In the genomic region with DNA sequence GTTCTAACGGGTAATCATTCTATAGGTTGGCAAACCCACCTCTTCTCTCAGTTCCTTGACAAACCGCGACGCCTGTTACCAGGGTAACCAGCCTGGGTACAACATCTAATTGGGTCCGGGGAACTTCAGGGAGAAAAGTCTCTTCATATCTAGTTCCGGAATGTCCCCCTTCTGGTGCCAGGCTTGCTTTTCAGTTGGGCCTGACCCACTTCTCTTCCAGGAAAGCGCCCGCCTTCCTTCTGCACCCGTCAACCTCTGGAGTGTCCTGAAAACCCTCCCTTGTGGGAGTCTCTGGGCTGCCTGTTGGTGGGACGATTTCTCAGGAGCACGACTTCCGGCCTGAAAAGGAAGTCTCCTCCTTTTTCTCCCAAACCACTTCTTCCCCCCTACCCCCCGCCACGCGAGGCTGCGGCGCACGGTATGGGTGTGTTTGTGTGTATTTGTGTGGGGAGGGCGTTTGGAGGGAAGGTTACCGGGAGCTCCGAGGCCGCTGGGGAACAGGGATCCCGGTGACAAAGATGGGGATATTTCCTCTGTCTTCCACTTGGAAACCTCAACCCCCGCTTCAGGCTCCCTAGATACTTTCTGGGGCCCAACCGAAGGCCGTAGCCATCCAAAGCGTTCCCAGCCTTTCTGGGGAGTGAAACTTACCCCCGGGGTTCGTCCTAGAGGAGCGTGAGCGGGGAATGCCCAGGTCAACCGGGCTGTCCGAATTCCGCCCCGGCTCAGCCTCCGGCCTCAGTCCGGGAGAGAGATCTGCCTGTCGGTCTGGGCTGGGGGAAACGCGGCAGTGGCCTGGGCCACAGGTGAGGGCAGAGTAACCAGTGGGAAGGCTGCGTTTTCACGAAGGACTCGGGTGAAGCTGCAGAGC, we compare ENCODE assay signal across 1 cellular context.
TF ChIP-seq lines count a peak whose summit lies in the region.

A gene with protein sequence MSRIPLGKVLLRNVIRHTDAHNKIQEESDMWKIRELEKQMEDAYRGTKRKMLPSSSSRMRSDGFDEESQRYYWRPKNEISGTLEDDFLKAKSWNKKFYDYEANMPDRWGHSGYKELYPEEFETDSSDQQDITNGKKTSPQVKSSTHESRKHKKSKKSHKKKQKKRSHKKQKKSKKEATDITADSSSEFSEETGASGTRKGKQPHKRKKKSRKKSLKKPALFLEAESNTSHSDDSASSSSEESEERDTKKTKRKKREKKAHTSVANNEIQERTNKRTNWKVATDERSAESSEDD (plus strand): TSS at position 359 of the 871 bp plus-strand sequence. CDS start 1,276 bp downstream, outside the sequence.
A gene with protein sequence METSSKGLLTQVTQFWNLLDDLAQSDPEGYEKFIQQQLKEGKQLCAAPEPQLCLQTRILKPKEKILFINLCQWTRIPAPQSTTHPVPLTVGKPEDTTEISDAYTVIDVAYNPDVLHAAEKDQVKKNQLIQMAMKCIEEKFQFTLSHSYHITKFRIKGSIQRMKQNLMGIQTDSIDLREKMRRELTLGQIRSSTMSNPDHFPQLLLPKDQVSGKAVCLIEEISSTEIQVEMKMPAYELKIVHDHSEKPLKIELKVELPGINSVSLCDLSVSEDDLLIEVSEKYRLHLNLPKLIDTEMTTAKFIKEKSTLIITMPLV (minus strand): TSS at position 77 of the 871 bp plus-strand sequence. CDS start 843 bp downstream, outside the sequence.

TF ChIP-seq in HepG2, 621 proteins besides CTCF, POLR2A, EP300 and RAD21 (continued from another document and continues in another):
- TF ChIP-seq, protein P1, sequence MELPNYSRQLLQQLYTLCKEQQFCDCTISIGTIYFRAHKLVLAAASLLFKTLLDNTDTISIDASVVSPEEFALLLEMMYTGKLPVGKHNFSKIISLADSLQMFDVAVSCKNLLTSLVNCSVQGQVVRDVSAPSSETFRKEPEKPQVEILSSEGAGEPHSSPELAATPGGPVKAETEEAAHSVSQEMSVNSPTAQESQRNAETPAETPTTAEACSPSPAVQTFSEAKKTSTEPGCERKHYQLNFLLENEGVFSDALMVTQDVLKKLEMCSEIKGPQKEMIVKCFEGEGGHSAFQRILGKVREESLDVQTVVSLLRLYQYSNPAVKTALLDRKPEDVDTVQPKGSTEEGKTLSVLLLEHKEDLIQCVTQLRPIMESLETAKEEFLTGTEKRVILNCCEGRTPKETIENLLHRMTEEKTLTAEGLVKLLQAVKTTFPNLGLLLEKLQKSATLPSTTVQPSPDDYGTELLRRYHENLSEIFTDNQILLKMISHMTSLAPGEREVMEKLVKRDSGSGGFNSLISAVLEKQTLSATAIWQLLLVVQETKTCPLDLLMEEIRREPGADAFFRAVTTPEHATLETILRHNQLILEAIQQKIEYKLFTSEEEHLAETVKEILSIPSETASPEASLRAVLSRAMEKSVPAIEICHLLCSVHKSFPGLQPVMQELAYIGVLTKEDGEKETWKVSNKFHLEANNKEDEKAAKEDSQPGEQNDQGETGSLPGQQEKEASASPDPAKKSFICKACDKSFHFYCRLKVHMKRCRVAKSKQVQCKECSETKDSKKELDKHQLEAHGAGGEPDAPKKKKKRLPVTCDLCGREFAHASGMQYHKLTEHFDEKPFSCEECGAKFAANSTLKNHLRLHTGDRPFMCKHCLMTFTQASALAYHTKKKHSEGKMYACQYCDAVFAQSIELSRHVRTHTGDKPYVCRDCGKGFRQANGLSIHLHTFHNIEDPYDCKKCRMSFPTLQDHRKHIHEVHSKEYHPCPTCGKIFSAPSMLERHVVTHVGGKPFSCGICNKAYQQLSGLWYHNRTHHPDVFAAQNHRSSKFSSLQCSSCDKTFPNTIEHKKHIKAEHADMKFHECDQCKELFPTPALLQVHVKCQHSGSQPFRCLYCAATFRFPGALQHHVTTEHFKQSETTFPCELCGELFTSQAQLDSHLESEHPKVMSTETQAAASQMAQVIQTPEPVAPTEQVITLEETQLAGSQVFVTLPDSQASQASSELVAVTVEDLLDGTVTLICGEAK (IDR thresholded peaks at IDR 0.05) = peak; percentile 98
- TF ChIP-seq, protein P1 (CRISPR knock-in tag; IDR thresholded peaks at IDR 0.05) = peak; percentile 72
- TF ChIP-seq, protein P2, sequence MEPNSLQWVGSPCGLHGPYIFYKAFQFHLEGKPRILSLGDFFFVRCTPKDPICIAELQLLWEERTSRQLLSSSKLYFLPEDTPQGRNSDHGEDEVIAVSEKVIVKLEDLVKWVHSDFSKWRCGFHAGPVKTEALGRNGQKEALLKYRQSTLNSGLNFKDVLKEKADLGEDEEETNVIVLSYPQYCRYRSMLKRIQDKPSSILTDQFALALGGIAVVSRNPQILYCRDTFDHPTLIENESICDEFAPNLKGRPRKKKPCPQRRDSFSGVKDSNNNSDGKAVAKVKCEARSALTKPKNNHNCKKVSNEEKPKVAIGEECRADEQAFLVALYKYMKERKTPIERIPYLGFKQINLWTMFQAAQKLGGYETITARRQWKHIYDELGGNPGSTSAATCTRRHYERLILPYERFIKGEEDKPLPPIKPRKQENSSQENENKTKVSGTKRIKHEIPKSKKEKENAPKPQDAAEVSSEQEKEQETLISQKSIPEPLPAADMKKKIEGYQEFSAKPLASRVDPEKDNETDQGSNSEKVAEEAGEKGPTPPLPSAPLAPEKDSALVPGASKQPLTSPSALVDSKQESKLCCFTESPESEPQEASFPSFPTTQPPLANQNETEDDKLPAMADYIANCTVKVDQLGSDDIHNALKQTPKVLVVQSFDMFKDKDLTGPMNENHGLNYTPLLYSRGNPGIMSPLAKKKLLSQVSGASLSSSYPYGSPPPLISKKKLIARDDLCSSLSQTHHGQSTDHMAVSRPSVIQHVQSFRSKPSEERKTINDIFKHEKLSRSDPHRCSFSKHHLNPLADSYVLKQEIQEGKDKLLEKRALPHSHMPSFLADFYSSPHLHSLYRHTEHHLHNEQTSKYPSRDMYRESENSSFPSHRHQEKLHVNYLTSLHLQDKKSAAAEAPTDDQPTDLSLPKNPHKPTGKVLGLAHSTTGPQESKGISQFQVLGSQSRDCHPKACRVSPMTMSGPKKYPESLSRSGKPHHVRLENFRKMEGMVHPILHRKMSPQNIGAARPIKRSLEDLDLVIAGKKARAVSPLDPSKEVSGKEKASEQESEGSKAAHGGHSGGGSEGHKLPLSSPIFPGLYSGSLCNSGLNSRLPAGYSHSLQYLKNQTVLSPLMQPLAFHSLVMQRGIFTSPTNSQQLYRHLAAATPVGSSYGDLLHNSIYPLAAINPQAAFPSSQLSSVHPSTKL (CRISPR knock-in tag; IDR thresholded peaks at IDR 0.05) = peak; percentile 35; the same call in 1 of the 2 replicates
- TF ChIP-seq, protein P3, sequence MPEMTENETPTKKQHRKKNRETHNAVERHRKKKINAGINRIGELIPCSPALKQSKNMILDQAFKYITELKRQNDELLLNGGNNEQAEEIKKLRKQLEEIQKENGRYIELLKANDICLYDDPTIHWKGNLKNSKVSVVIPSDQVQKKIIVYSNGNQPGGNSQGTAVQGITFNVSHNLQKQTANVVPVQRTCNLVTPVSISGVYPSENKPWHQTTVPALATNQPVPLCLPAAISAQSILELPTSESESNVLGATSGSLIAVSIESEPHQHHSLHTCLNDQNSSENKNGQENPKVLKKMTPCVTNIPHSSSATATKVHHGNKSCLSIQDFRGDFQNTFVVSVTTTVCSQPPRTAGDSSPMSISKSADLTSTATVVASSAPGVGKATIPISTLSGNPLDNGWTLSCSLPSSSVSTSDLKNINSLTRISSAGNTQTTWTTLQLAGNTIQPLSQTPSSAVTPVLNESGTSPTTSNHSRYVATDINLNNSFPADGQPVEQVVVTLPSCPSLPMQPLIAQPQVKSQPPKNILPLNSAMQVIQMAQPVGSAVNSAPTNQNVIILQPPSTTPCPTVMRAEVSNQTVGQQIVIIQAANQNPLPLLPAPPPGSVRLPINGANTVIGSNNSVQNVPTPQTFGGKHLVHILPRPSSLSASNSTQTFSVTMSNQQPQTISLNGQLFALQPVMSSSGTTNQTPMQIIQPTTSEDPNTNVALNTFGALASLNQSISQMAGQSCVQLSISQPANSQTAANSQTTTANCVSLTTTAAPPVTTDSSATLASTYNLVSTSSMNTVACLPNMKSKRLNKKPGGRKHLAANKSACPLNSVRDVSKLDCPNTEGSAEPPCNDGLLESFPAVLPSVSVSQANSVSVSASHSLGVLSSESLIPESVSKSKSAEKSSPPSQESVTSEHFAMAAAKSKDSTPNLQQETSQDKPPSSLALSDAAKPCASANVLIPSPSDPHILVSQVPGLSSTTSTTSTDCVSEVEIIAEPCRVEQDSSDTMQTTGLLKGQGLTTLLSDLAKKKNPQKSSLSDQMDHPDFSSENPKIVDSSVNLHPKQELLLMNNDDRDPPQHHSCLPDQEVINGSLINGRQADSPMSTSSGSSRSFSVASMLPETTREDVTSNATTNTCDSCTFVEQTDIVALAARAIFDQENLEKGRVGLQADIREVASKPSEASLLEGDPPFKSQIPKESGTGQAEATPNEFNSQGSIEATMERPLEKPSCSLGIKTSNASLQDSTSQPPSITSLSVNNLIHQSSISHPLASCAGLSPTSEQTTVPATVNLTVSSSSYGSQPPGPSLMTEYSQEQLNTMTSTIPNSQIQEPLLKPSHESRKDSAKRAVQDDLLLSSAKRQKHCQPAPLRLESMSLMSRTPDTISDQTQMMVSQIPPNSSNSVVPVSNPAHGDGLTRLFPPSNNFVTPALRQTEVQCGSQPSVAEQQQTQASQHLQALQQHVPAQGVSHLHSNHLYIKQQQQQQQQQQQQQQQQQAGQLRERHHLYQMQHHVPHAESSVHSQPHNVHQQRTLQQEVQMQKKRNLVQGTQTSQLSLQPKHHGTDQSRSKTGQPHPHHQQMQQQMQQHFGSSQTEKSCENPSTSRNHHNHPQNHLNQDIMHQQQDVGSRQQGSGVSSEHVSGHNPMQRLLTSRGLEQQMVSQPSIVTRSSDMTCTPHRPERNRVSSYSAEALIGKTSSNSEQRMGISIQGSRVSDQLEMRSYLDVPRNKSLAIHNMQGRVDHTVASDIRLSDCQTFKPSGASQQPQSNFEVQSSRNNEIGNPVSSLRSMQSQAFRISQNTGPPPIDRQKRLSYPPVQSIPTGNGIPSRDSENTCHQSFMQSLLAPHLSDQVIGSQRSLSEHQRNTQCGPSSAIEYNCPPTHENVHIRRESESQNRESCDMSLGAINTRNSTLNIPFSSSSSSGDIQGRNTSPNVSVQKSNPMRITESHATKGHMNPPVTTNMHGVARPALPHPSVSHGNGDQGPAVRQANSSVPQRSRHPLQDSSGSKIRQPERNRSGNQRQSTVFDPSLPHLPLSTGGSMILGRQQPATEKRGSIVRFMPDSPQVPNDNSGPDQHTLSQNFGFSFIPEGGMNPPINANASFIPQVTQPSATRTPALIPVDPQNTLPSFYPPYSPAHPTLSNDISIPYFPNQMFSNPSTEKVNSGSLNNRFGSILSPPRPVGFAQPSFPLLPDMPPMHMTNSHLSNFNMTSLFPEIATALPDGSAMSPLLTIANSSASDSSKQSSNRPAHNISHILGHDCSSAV (CRISPR knock-in tag; IDR thresholded peaks at IDR 0.05; ENCODE audit: borderline replicate concordance) = no peak
- TF ChIP-seq ZNF781 (CRISPR knock-in tag; IDR thresholded peaks at IDR 0.05; ENCODE audit: borderline replicate concordance, not compliant biosample characterization) (no peak), FOSL2 (CRISPR knock-in tag; IDR thresholded peaks at IDR 0.05) (no peak), ZNF460 (CRISPR knock-in tag; IDR thresholded peaks at IDR 0.05; ENCODE audit: borderline replicate concordance) (no peak), ZBTB7A (CRISPR knock-in tag; IDR thresholded peaks at IDR 0.05) (no peak), ZNF563 (CRISPR knock-in tag; IDR thresholded peaks at IDR 0.05) (no peak), ZNF570 (CRISPR knock-in tag; IDR thresholded peaks at IDR 0.05; ENCODE audit: borderline replicate concordance) (no peak), ZNF101 (CRISPR knock-in tag; IDR thresholded peaks at IDR 0.05; ENCODE audit: borderline replicate concordance, low read depth) (no peak), DPF2 (CRISPR knock-in tag; IDR thresholded peaks at IDR 0.05; ENCODE audit: borderline replicate concordance, low read depth) (no peak), PCBP2 (optimal IDR thresholded peaks at IDR 0.05; ENCODE audit: low read depth, low read length, poor library complexity, severe bottlenecking) (peak; percentile 57), ZNF788 (CRISPR knock-in tag; IDR thresholded peaks at IDR 0.05; ENCODE audit: borderline replicate concordance) (no peak; the same call in 1 of the 2 replicates), NKX3-1 (CRISPR knock-in tag; IDR thresholded peaks at IDR 0.05) (peak; percentile 34; the same call in 1 of the 2 replicates)
- TF ChIP-seq, protein P4, sequence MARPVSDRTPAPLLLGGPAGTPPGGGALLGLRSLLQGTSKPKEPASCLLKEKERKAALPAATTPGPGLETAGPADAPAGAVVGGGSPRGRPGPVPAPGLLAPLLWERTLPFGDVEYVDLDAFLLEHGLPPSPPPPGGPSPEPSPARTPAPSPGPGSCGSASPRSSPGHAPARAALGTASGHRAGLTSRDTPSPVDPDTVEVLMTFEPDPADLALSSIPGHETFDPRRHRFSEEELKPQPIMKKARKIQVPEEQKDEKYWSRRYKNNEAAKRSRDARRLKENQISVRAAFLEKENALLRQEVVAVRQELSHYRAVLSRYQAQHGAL (CRISPR knock-in tag; IDR thresholded peaks at IDR 0.05; ENCODE audit: not compliant biosample characterization) = no peak
- TF ChIP-seq, protein P5, sequence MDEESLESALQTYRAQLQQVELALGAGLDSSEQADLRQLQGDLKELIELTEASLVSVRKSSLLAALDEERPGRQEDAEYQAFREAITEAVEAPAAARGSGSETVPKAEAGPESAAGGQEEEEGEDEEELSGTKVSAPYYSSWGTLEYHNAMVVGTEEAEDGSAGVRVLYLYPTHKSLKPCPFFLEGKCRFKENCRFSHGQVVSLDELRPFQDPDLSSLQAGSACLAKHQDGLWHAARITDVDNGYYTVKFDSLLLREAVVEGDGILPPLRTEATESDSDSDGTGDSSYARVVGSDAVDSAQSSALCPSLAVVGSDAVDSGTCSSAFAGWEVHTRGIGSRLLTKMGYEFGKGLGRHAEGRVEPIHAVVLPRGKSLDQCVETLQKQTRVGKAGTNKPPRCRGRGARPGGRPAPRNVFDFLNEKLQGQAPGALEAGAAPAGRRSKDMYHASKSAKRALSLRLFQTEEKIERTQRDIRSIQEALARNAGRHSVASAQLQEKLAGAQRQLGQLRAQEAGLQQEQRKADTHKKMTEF (CRISPR knock-in tag; IDR thresholded peaks at IDR 0.05) = peak; percentile 82
